Comparison of ENCODE assay signal across 17 cellular contexts in genomic region chr12:43761535-43761934, GRCh38. TPM values are rescaled to one million over a fixed set of nuclear protein-coding genes. Genes with fewer than 3 reads are reported as not detected.
DNase-seq lines count a peak whose midpoint lies in the region; ATAC-seq, FAIRE-seq and TF ChIP-seq lines count a peak whose summit lies in the region.
"Had no signal": no experiment of that assay in that cellular context is flagged by ENCODE, and none has a peak within 500 bp of the region (broad histone marks: within the 10 kb centered on the region; RNA-seq: fewer than 3 reads in every experiment).

No MANE protein-coding gene starts in this region.

- no TSS peak for BruUV-seq in OCI-LY7 (replicated peaks; lab: Mats Ljungman, UMichigan)

- no peaks in the 10 kb centered on the region for H3K27me3 Mint-ChIP-seq in activated naive CD4-positive, alpha-beta T cell treated with anti-CD3 and anti-CD28 coated beads for 36 hours (ENCODE audit: low read depth)

- peaks cover 43% of the 10 kb centered on the region for H3K4me1 Mint-ChIP-seq in activated naive CD4-positive, alpha-beta T cell treated with anti-CD3 and anti-CD28 coated beads for 36 hours (ENCODE audit: low read depth)

- no peaks in the 10 kb centered on the region for H3K9me3 Mint-ChIP-seq in activated naive CD4-positive, alpha-beta T cell treated with anti-CD3 and anti-CD28 coated beads for 36 hours

- H3K79me2 ChIP-seq in OCI-LY7 (ENCODE audit: insufficient read depth, low read depth, low read length), result peaks cover 51% of the 10 kb centered on the region

- peak overlapping the region; percentile 99 for H3K4me2 ChIP-seq in OCI-LY7 (ENCODE audit: low read length)

- FAIRE-seq in bronchial epithelial cell (lab: Jason Lieb, UNC), result no peak
- no peak for FAIRE-seq in small intestine (lab: Jason Lieb, UNC)
- FAIRE-seq: pancreas had no signal

- no peak overlapping the region for H3K27ac ChIP-seq in OCI-LY7 (ENCODE audit: low read depth, low read length, poor library complexity, severe bottlenecking)
- no peak overlapping the region for H3K27ac ChIP-seq in small intestine (ENCODE audit: low read depth in 1 of 2, low read length in 1 of 2)
- no peak overlapping the region for H3K27ac ChIP-seq in WERI-Rb-1
- H3K27ac ChIP-seq: pancreas had no signal

- peak overlapping the region; percentile 15 for H3K4me3 Mint-ChIP-seq in activated naive CD4-positive, alpha-beta T cell treated with anti-CD3 and anti-CD28 coated beads for 36 hours

- H3K9me3 ChIP-seq in OCI-LY7 (ENCODE audit: low read length) (0 out of 2 replicates have a peak, but pooled peaks cover 4% of the 10 kb centered on the region), small intestine (ENCODE audit: control insufficient read depth, low read depth) (no peaks in the 10 kb centered on the region), WERI-Rb-1 (ENCODE audit: severe bottlenecking) (no peaks in the 10 kb centered on the region)
- H3K9me3 ChIP-seq: pancreas had no signal

- no peaks in the 10 kb centered on the region for H3K9me2 ChIP-seq in OCI-LY7 (ENCODE audit: insufficient read depth, low read length)

- H3K4me1 ChIP-seq in OCI-LY7 (ENCODE audit: insufficient read depth, low read length, poor library complexity, severe bottlenecking), result peaks cover 38% of the 10 kb centered on the region
- peaks cover 6 to 14% of the 10 kb centered on the region in 2 donors for H3K4me1 ChIP-seq in small intestine (ENCODE audit: control insufficient read depth in 2 of 2, insufficient read depth in 1 of 2, low read depth in 1 of 2, low read length in 1 of 2)

- H3K27ac Mint-ChIP-seq in activated naive CD4-positive, alpha-beta T cell treated with anti-CD3 and anti-CD28 coated beads for 36 hours, result peak overlapping the region; percentile 31

- peaks cover 22% of the 10 kb centered on the region for H3K36me3 Mint-ChIP-seq in activated naive CD4-positive, alpha-beta T cell treated with anti-CD3 and anti-CD28 coated beads for 36 hours (ENCODE audit: low read depth)

- H3K36me3 ChIP-seq in OCI-LY7 (ENCODE audit: insufficient read depth, low read length), result peaks cover 12% of the 10 kb centered on the region
- H3K36me3 ChIP-seq in bronchial epithelial cell (ENCODE audit: control insufficient read depth, insufficient read depth, low read length), result no peaks in the 10 kb centered on the region
- peaks cover 0 to 2% of the 10 kb centered on the region in 2 donors for H3K36me3 ChIP-seq in small intestine (ENCODE audit: control insufficient read depth in 2 of 2, insufficient read depth in 2 of 2, low read length in 2 of 2)
- H3K36me3 ChIP-seq in WERI-Rb-1, result no peaks in the 10 kb centered on the region; the same call in 1 of the 2 replicates
- H3K36me3 ChIP-seq: pancreas had no signal

- no peak overlapping the region for H2AFZ ChIP-seq in OCI-LY7 (ENCODE audit: low read length)

- DNase-seq in activated naive CD4-positive, alpha-beta T cell treated with anti-CD3 and anti-CD28 coated beads for 36 hours, result no peak
- DNase-seq in activated naive CD4-positive, alpha-beta T cell (lab: John Stamatoyannopoulos, UW), result no peak
- DNase-seq in OCI-LY7 (ENCODE audit: low spot score) (no peak), bronchial epithelial cell (ENCODE audit: low read depth) (peak; percentile 46), small intestine (peak; percentile 43), WERI-Rb-1 (no peak), dermis blood vessel endothelial cell (no peak)
- DNase-seq: activated CD4-positive, alpha-beta T cell treated with anti-CD3 and anti-CD28 coated beads for 1 hour; DMS153; KG1; NCI-H187; NCI-H510A treated with DMSO at 0.1 percent for 48 hours; pancreas; stimulated activated naive CD4-positive, alpha-beta T cell had no signal

- POLR2A ChIA-PET in OCI-LY7 (lab: Charles Lee), result interaction anchor here (0.8 to 4.1 kb wide), 2 partner anchors 15 to 45 kb away, joined by 3 to 27 read pairs; partner anchors contain the start of gene TWF1

- no peaks in the 10 kb centered on the region for H3K27me3 ChIP-seq in bronchial epithelial cell (ENCODE audit: control insufficient read depth, insufficient read depth, low read length)
- no peaks in the 10 kb centered on the region for H3K27me3 ChIP-seq in small intestine (ENCODE audit: control insufficient read depth in 2 of 2, insufficient read depth in 2 of 2, low read length in 2 of 2)
- H3K27me3 ChIP-seq in WERI-Rb-1 (ENCODE audit: insufficient read depth, low read depth, severe bottlenecking), result no peaks in the 10 kb centered on the region
- H3K27me3 ChIP-seq: pancreas had no signal

- peak overlapping the region; percentile 76 for H3K4me3 ChIP-seq in OCI-LY7 (ENCODE audit: low read depth, low read length, poor library complexity, severe bottlenecking)
- H3K4me3 ChIP-seq in bronchial epithelial cell (ENCODE audit: low read depth, low read length), result no peak overlapping the region
- H3K4me3 ChIP-seq in small intestine (ENCODE audit: low read depth in 1 of 2, low read length in 2 of 2), result no peak overlapping the region
- H3K4me3 ChIP-seq in WERI-Rb-1 (ENCODE audit: low read depth, low read length), result no peak overlapping the region

- ATAC-seq in HG03342 (IDR thresholded peaks at IDR 0.05; ENCODE audit: unreplicated experiment), result no peak
- ATAC-seq: HCT116, pancreas, SK-N-SH treated with all-trans-retinoic acid at 6 μM for 48 hours had no signal

- peaks cover 10% of the 10 kb centered on the region; the same call in 1 of the 2 replicates for H4K20me1 ChIP-seq in OCI-LY7 (ENCODE audit: insufficient read depth, low read length)

- intact Hi-C loops in activated naive CD4-positive, alpha-beta T cell treated with anti-CD3 and anti-CD28 coated beads for 36 hours (cut with micrococcal nuclease), result no loop called here
- intact Hi-C loops in OCI-LY7 (cut with micrococcal nuclease; ENCODE audit: unreplicated experiment), result no loop called here

- CTCF ChIA-PET in activated naive CD4-positive, alpha-beta T cell treated with anti-CD3 and anti-CD28 coated beads for 36 hours (lab: Charles Lee), result interaction anchor here (0.9 kb wide), 1 partner anchor 16 kb away, joined by 3 read pairs; no protein-coding TSS in a partner anchor
- CTCF ChIA-PET in OCI-LY7 (lab: Charles Lee; ENCODE audit: unreplicated experiment), result no interaction called here

- TF ChIP-seq CTCF in OCI-LY7 (conservative IDR thresholded peaks at IDR 0.05; ENCODE audit: low read length) (no peak), bronchial epithelial cell (IDR thresholded peaks at IDR 0.05; ENCODE audit: insufficient read depth, low read length, severe bottlenecking) (no peak), WERI-Rb-1 (IDR thresholded peaks at IDR 0.05; ENCODE audit: low read depth, low read length) (no peak)

RNA-seq across cellular contexts. Expression of gene IRAK4, which starts 2.8 kb away (rescaled TPM):
- 10 to 100 TPM; 24.2 to 24.5 TPM for total RNA-seq in activated naive CD4-positive, alpha-beta T cell treated with anti-CD3 and anti-CD28 coated beads for 36 hours
- 17.3 and 17.9 TPM in 2 replicates for total RNA-seq in OCI-LY7 (2014; rRNA removed; shearing (Covaris generic))
- total RNA-seq in OCI-LY7 (2022) (28.9 and 31.7 TPM in 2 replicates), bronchial epithelial cell (10.6 and 11.1 TPM in 2 replicates), dermis blood vessel endothelial cell (23.9 and 29.6 TPM in 2 replicates)
- polyA plus RNA-seq in small intestine, result 10 to 100 TPM; 10.6 to 16.1 (median 15.9) TPM

RNA-seq across cellular contexts. Expression of gene PUS7L, which starts 2.9 kb away (rescaled TPM):
- total RNA-seq in activated naive CD4-positive, alpha-beta T cell treated with anti-CD3 and anti-CD28 coated beads for 36 hours, result 10 to 100 TPM in 1 of 2 experiments, 1 to 10 TPM in 1; 8.1 to 10.5 TPM
- 20.5 and 21.1 TPM in 2 replicates for total RNA-seq in OCI-LY7 (2014; rRNA removed; shearing (Covaris generic))
- total RNA-seq in OCI-LY7 (2022) (23.3 and 27.0 TPM in 2 replicates), bronchial epithelial cell (9.7 and 12.6 TPM in 2 replicates), dermis blood vessel endothelial cell (18.7 and 22.8 TPM in 2 replicates)
- 1 to 10 TPM; 1.6 to 3.4 (median 2.2) TPM for polyA plus RNA-seq in small intestine

RNA-seq across cellular contexts. Expression of gene TWF1, which starts 44.6 kb away (rescaled TPM):
- total RNA-seq in activated naive CD4-positive, alpha-beta T cell treated with anti-CD3 and anti-CD28 coated beads for 36 hours, result 10 to 100 TPM; 12.9 to 15.3 TPM
- total RNA-seq in OCI-LY7 (2014; rRNA removed; shearing (Covaris generic)), result 20.6 and 29.4 TPM in 2 replicates
- total RNA-seq in OCI-LY7 (2022), result 22.0 and 26.1 TPM in 2 replicates
- total RNA-seq in bronchial epithelial cell, result 114 and 146 TPM in 2 replicates
- 100 to 1,000 TPM in 1 of 3 donors, 10 to 100 TPM in 2; 82.1 to 142 (median 99.4) TPM for polyA plus RNA-seq in small intestine
- 127 and 157 TPM in 2 replicates for total RNA-seq in dermis blood vessel endothelial cell

Comparison
In these comparisons a context has a peak if more than half of its experiments do, and no peak if none do; other contexts are left out.
1. DNase-seq: peak in bronchial epithelial cell (single experiment) and small intestine (single experiment); none in activated naive CD4-positive, alpha-beta T cell treated with anti-CD3 and anti-CD28 coated beads for 36 hours (single experiment), activated naive CD4-positive, alpha-beta T cell (0 of 4), OCI-LY7 (single experiment), WERI-Rb-1 (single experiment) and dermis blood vessel endothelial cell (single experiment).